1 cellular context compared by ENCODE assay signal in the genomic region with DNA sequence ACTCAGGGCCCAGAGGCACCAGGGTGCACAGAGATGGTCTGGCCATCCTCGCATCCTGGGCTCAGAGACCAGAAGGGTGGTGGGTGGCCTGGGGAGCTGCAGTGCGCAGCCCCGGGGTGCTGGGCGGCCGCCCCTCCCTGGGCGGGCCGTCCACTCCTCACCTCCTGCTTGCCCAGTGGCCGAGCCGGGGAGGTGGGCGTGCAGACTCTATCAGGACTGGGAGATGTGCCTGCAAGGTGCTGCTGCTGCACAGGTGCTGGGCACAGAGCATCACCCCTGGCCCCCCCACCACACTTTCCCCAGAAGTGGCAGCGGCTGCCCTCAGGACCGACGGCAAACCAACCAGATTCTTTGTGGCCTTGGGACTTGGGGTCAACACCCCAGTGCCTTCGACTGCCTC.
TF ChIP-seq lines count a peak whose summit lies in the region.

A gene (minus strand): TSS at position 123 of the 400 bp plus-strand sequence. CDS start 77 bp downstream, at position 46.

TF ChIP-seq in H1, 55 proteins besides CTCF, POLR2A, EP300 and RAD21:
- no peak for TF ChIP-seq SIN3A (conservative IDR thresholded peaks at IDR 0.05 in 1 of 2, IDR thresholded peaks at IDR 0.05 in 1 of 2; ENCODE audit: low read depth in 1 of 2, low read length in 2 of 2)
- TF ChIP-seq HDAC2 (IDR thresholded peaks at IDR 0.05; ENCODE audit: borderline replicate concordance in 1 of 2, low read depth in 2 of 2, low read length in 2 of 2): no peak
- TF ChIP-seq NRF1 (IDR thresholded peaks at IDR 0.05; ENCODE audit: low read depth, low read length): no peak
- TF ChIP-seq RBBP5 (IDR thresholded peaks at IDR 0.05; ENCODE audit: borderline replicate concordance, low read depth, low read length): no peak
- TF ChIP-seq BACH1 (IDR thresholded peaks at IDR 0.05; ENCODE audit: low read length): no peak
- no peak for TF ChIP-seq ASH2L (IDR thresholded peaks at IDR 0.05; ENCODE audit: low read length)
- no peak for TF ChIP-seq BRCA1 (IDR thresholded peaks at IDR 0.05; ENCODE audit: low read depth, low read length)
- TF ChIP-seq, protein P1, sequence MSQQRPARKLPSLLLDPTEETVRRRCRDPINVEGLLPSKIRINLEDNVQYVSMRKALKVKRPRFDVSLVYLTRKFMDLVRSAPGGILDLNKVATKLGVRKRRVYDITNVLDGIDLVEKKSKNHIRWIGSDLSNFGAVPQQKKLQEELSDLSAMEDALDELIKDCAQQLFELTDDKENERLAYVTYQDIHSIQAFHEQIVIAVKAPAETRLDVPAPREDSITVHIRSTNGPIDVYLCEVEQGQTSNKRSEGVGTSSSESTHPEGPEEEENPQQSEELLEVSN (IDR thresholded peaks at IDR 0.05): no peak
